ENCODE assay signal across 12 cellular contexts in the genomic region with DNA sequence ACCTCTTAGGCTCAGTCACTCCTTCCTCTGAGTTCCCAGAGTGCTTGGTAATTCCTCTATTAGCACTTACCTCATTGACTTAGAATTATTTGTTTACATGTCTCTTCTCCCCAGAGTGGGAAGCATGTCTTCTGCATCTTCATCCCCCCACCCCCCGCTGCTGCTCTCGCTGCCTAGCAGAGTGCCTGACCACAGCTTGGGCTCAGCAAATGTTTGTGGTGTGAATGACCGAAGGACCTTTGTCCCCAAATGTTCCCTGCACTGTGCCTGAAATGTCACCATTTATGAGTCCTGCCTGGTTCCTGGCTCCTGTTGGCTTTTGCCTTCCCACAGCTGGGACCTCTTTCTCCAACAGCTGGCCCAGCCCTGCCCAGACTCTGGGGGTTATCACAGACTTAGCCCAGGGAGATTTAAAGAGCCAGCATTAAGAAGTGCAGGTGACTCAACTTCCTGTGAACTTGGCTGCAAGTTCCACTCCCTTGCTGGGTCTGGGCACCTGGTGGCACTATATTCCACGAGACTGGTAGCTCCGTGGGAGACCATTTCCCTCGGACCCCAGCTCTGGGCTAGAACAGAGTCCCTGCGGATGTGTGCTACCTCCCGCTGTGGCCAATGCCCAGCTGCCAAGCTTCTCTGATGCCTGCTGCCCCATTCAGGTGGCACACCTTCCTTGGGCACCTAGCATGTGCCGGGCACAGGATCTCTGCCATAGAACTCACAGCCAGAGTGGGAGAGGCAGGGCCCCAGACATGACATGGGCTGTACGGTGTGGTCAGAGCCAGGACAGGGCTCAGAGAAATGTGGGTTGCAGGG. TPM values are rescaled to one million over a fixed set of nuclear protein-coding genes. Genes with fewer than 3 reads are reported as not detected.
DNase-seq lines count a peak whose midpoint lies in the region; ATAC-seq, FAIRE-seq and TF ChIP-seq lines count a peak whose summit lies in the region.
"Had no signal": no experiment of that assay in that cellular context is flagged by ENCODE, and none has a peak within 500 bp of the region (broad histone marks: within the 10 kb centered on the region; RNA-seq: fewer than 3 reads in every experiment).

No MANE protein-coding gene starts in this region.

- intact Hi-C loops in lower lobe of right lung (cut with DNase I), result no loop called here

- no peak overlapping the region for H3K27ac Mint-ChIP-seq in osteocyte (ENCODE audit: unreplicated experiment)
- H3K27ac Mint-ChIP-seq: activated T-helper 1 cell treated with anti-CD3 and anti-CD28 coated beads, Interleukin-12 subunit alpha, Interleukin-12 subunit beta, Interleukin-2, Interleukin-4 antibody, amounts not matched to agents 30 ng/mL and 10 ng/mL and 1 ng/mL, durations not matched to agents 14 hours and 24 hours and 36 hours; dendritic cell treated with granulocyte-macrophage colony-stimulating factor and Interleukin-4, amounts not matched to agents 40 ng/mL and 50 ng/mL, for 4 days had no signal

- DNase-seq in A172 (ENCODE audit: low spot score) (peak; percentile 42), HuH-7 (ENCODE audit: low spot score) (peak; percentile 75), bronchial epithelial cell (ENCODE audit: low read depth) (peak; percentile 40), lower lobe of right lung (no peak), osteocyte (ENCODE audit: extremely low spot score, unreplicated experiment) (no peak), OCI-M2 (lab: John Stamatoyannopoulos, UW; ENCODE audit: unreplicated experiment) (no peak), SIG-M5 treated with dmso at 0.1 percent for 504 hours (lab: John Stamatoyannopoulos, UW; ENCODE audit: unreplicated experiment) (no peak)
- DNase-seq: hypothalamus, KBM-7 had no signal

- H3K27ac ChIP-seq in lower lobe of right lung, result no peak overlapping the region

- peak; percentile 34 for TF ChIP-seq CTCF in bronchial epithelial cell (IDR thresholded peaks at IDR 0.05; ENCODE audit: insufficient read depth, low read length, severe bottlenecking)
- peak; percentile 10 for TF ChIP-seq CTCF in lower lobe of right lung (IDR thresholded peaks at IDR 0.05)
- TF ChIP-seq CTCF in osteocyte (IDR thresholded peaks at IDR 0.05), result no peak

- no peak for FAIRE-seq in bronchial epithelial cell (lab: Jason Lieb, UNC)

- peaks cover 83% of the 10 kb centered on the region for H3K27me3 Mint-ChIP-seq in osteocyte (ENCODE audit: unreplicated experiment)

- no peak overlapping the region for H3K4me3 Mint-ChIP-seq in osteocyte (ENCODE audit: unreplicated experiment)
- H3K4me3 Mint-ChIP-seq: activated T-helper 1 cell treated with anti-CD3 and anti-CD28 coated beads, Interleukin-12 subunit alpha, Interleukin-12 subunit beta, Interleukin-2, Interleukin-4 antibody, amounts not matched to agents 30 ng/mL and 10 ng/mL and 1 ng/mL, durations not matched to agents 14 hours and 24 hours and 36 hours; dendritic cell treated with granulocyte-macrophage colony-stimulating factor and Interleukin-4, amounts not matched to agents 40 ng/mL and 50 ng/mL, for 4 days had no signal

- peaks cover 22% of the 10 kb centered on the region for H3K4me1 ChIP-seq in lower lobe of right lung

- no peaks in the 10 kb centered on the region for H3K36me3 ChIP-seq in bronchial epithelial cell (ENCODE audit: control insufficient read depth, insufficient read depth, low read length)
- no peaks in the 10 kb centered on the region for H3K36me3 ChIP-seq in lower lobe of right lung

- H3K9me3 ChIP-seq in lower lobe of right lung, result no peaks in the 10 kb centered on the region

- peaks cover 5% of the 10 kb centered on the region for H3K4me1 Mint-ChIP-seq in osteocyte (ENCODE audit: unreplicated experiment)

- no peaks in the 10 kb centered on the region for H3K9me3 Mint-ChIP-seq in osteocyte (ENCODE audit: unreplicated experiment)
- H3K9me3 Mint-ChIP-seq: activated T-helper 1 cell treated with anti-CD3 and anti-CD28 coated beads, Interleukin-12 subunit alpha, Interleukin-12 subunit beta, Interleukin-2, Interleukin-4 antibody, amounts not matched to agents 30 ng/mL and 10 ng/mL and 1 ng/mL, durations not matched to agents 14 hours and 24 hours and 36 hours; dendritic cell treated with granulocyte-macrophage colony-stimulating factor and Interleukin-4, amounts not matched to agents 40 ng/mL and 50 ng/mL, for 4 days had no signal

- ATAC-seq in lower lobe of right lung (no peak), HG02852 (IDR thresholded peaks at IDR 0.05; ENCODE audit: unreplicated experiment) (no peak)

- H3K27me3 ChIP-seq in bronchial epithelial cell (ENCODE audit: control insufficient read depth, insufficient read depth, low read length) (peaks cover 34% of the 10 kb centered on the region), lower lobe of right lung (ENCODE audit: low read depth) (peaks cover 61% of the 10 kb centered on the region)

- H3K4me3 ChIP-seq in bronchial epithelial cell (ENCODE audit: low read depth, low read length) (no peak overlapping the region), lower lobe of right lung (no peak overlapping the region)

- H3K36me3 Mint-ChIP-seq in osteocyte (ENCODE audit: unreplicated experiment), result no peaks in the 10 kb centered on the region

RNA-seq across cellular contexts. Expression of a gene that starts 1.8 kb away (rescaled TPM):
- 0.02 and 0.05 TPM in 2 replicates for total RNA-seq in A172 (2014; rRNA removed; shearing (Covaris generic))
- under 0.01 TPM in 2 replicates for total RNA-seq in bronchial epithelial cell
- 4.7 TPM for total RNA-seq in lower lobe of right lung
- total RNA-seq in osteocyte, result 0.05 TPM in 2 replicates
- total RNA-seq: activated T-helper 1 cell treated with anti-CD3 and anti-CD28 coated beads, Interleukin-12 subunit alpha, Interleukin-12 subunit beta, Interleukin-2, Interleukin-4 antibody, amounts not matched to agents 30 ng/mL and 10 ng/mL and 1 ng/mL, durations not matched to agents 14 hours and 24 hours and 36 hours had no signal

Comparison
In these comparisons a context has a peak if more than half of its experiments do, and no peak if none do; other contexts are left out.
1. DNase-seq: peak in A172 (single experiment), HuH-7 (single experiment) and bronchial epithelial cell (single experiment); none in lower lobe of right lung (single experiment), osteocyte (single experiment), OCI-M2 (single experiment) and SIG-M5 treated with dmso at 0.1 percent for 504 hours (single experiment).